ENCODE assay signal across 8 cellular contexts in genomic region chr11:125941606-125942275, GRCh38. TPM values are rescaled to one million over a fixed set of nuclear protein-coding genes. Genes with fewer than 3 reads are reported as not detected.
DNase-seq lines count a peak whose midpoint lies in the region; ATAC-seq and TF ChIP-seq lines count a peak whose summit lies in the region.

No MANE protein-coding gene starts in this region.

- DNase-seq in COLO668 (lab: John Stamatoyannopoulos, UW; ENCODE audit: unreplicated experiment): peak; percentile 88
- DNase-seq in H9: peak; percentile 91
- DNase-seq in NCI-H524 (lab: John Stamatoyannopoulos, UW): peak; percentile 91 to 93
- peak; percentile 69 for DNase-seq in activated CD8-positive, alpha-beta memory T cell treated with anti-CD3 and anti-CD28 coated beads, Interleukin-2, amount 50 U/mL, for 48 hours
- peak; percentile 31 for DNase-seq in fibroblast of mammary gland (ENCODE audit: low read depth)
- no peak for DNase-seq in osteocyte (ENCODE audit: extremely low spot score, unreplicated experiment)
- no peak for DNase-seq in epidermal melanocyte (ENCODE audit: insufficient read length, low spot score)

- H2AK5ac ChIP-seq in H9 (ENCODE audit: insufficient read length, low read length): no peak overlapping the region

- no peak overlapping the region for H4K8ac ChIP-seq in H9 (replicated peaks; ENCODE audit: insufficient read length, low read depth, low read length)

- H3K4ac ChIP-seq in H9 (ENCODE audit: low read depth, low read length): no peak overlapping the region

- no peaks in the 10 kb centered on the region for H3K23me2 ChIP-seq in H9 (ENCODE audit: insufficient read length, low read depth, low read length, poor library complexity, severe bottlenecking)

- no CpG with 5 or more reads among the region's 15 CpGs for WGBS in H9 (ENCODE audit: extremely low coverage, insufficient read length, low lambda C conversion rate)

- no peak overlapping the region for H2AFZ ChIP-seq in H9 (ENCODE audit: low read length)

- no peak overlapping the region for H3K23ac ChIP-seq in H9 (ENCODE audit: insufficient read length, low read depth, low read length)

- H3K27ac Mint-ChIP-seq in H9 (peak overlapping the region in 1 of 3 experiments; percentile 80; a peak in 4 of 7 replicates), osteocyte (ENCODE audit: unreplicated experiment) (no peak overlapping the region)

- H3K56ac ChIP-seq in H9 (ENCODE audit: insufficient read length, low read depth, low read length): no peak overlapping the region

- peaks cover 3% of the 10 kb centered on the region; the same call in 1 of the 2 replicates for H3K4me1 ChIP-seq in H9 (ENCODE audit: insufficient read depth, low read length)

- H3K9ac ChIP-seq in H9 (ENCODE audit: extremely low read depth, insufficient read length, low read length): no peak overlapping the region

- H3K27ac ChIP-seq in H9 (ENCODE audit: insufficient read length, low read depth, low read length): no peak overlapping the region

- H3K4me3 Mint-ChIP-seq in H9: no peak overlapping the region; a peak in 1 of 5 replicates
- no peak overlapping the region for H3K4me3 Mint-ChIP-seq in osteocyte (ENCODE audit: unreplicated experiment)

- no peak overlapping the region for H4K5ac ChIP-seq in H9 (ENCODE audit: insufficient read length, low read depth, low read length)

- no peak overlapping the region for H3K14ac ChIP-seq in H9 (ENCODE audit: insufficient read depth, low read length)

- H3K4me3 ChIP-seq in fibroblast of mammary gland (ENCODE audit: control insufficient read depth, low read depth, low read length): no peak overlapping the region

- H3K79me2 ChIP-seq in H9 (ENCODE audit: insufficient read depth, low read length): no peaks in the 10 kb centered on the region

- H3K36me3 Mint-ChIP-seq in H9 (ENCODE audit: insufficient read depth in 1 of 3, low read depth in 3 of 3) (no peaks in the 10 kb centered on the region; a peak in 1 of 7 replicates), osteocyte (ENCODE audit: unreplicated experiment) (no peaks in the 10 kb centered on the region)

- H3K9me3 Mint-ChIP-seq in H9 (no peaks in the 10 kb centered on the region), osteocyte (ENCODE audit: unreplicated experiment) (no peaks in the 10 kb centered on the region)

- TF ChIP-seq CTCF in H9 (conservative IDR thresholded peaks at IDR 0.05): peak; percentile 90
- peak; percentile 71 for TF ChIP-seq CTCF in fibroblast of mammary gland (conservative IDR thresholded peaks at IDR 0.05; ENCODE audit: control insufficient read depth, insufficient read depth, low read depth, low read length)
- peak; percentile 71 for TF ChIP-seq CTCF in osteocyte (IDR thresholded peaks at IDR 0.05)

- no peaks in the 10 kb centered on the region for H3K79me1 ChIP-seq in H9 (ENCODE audit: insufficient read depth, low read depth, low read length, poor library complexity, severe bottlenecking)

- no peak overlapping the region for H2BK120ac ChIP-seq in H9 (ENCODE audit: low read depth, low read length, poor library complexity, severe bottlenecking)

- H3K27me3 Mint-ChIP-seq in H9 (ENCODE audit: low read depth) (no peaks in the 10 kb centered on the region), osteocyte (ENCODE audit: unreplicated experiment) (peaks cover 23% of the 10 kb centered on the region)

- H3K4me1 Mint-ChIP-seq in H9 (peaks cover 19 to 27% of the 10 kb centered on the region in 2 experiments), osteocyte (ENCODE audit: unreplicated experiment) (peaks cover 4% of the 10 kb centered on the region)

- H3K9me3 ChIP-seq in H9 (ENCODE audit: control insufficient read depth, low read depth, low read length): no peaks in the 10 kb centered on the region

- no peak overlapping the region for H2BK12ac ChIP-seq in H9 (ENCODE audit: insufficient read length, low read depth, low read length)

- H2BK20ac ChIP-seq in H9 (ENCODE audit: low read depth, low read length, poor library complexity, severe bottlenecking): no peak overlapping the region

- no peak for ATAC-seq in HG02610 (IDR thresholded peaks at IDR 0.05; ENCODE audit: unreplicated experiment)

- H3K18ac ChIP-seq in H9 (ENCODE audit: insufficient read length, low read depth, low read length): peak overlapping the region; percentile 83

- H3K27me3 ChIP-seq in H9 (ENCODE audit: insufficient read depth, low read length): no peaks in the 10 kb centered on the region

- no peak overlapping the region for H3K4me2 ChIP-seq in H9 (ENCODE audit: insufficient read depth, insufficient read length, low read length)

- no peak overlapping the region for H4K91ac ChIP-seq in H9 (ENCODE audit: insufficient read length, low read depth, low read length)

- no peak overlapping the region for H2BK15ac ChIP-seq in H9 (ENCODE audit: low read depth, low read length)

- H2BK5ac ChIP-seq in H9 (ENCODE audit: insufficient read length, low read length): no peak overlapping the region

- no peak overlapping the region for H3T11ph ChIP-seq in H9 (ENCODE audit: low read length)

- H4K20me1 ChIP-seq in H9 (ENCODE audit: control insufficient read depth, insufficient read depth, insufficient read length): no peaks in the 10 kb centered on the region

RNA-seq across cellular contexts. Expression of gene VSIG10L2, which starts 4.1 kb away (rescaled TPM):
- total RNA-seq in H9 (2021): not detected in 2 replicates
- total RNA-seq in osteocyte: not detected in 2 replicates

RNA-seq across cellular contexts. Expression of gene DDX25, which starts 37.4 kb away (rescaled TPM):
- total RNA-seq in H9 (2021): 6.9 and 7.4 TPM in 2 replicates
- total RNA-seq in osteocyte: not detected in 2 replicates

RNA-seq across cellular contexts. Expression of gene PUS3, which starts 38.7 kb away (rescaled TPM):
- total RNA-seq in H9 (2021) (20.0 and 26.9 TPM in 2 replicates), osteocyte (10.5 and 14.6 TPM in 2 replicates)

RNA-seq across cellular contexts. Expression of gene HYLS1, which starts 54.3 kb away (rescaled TPM):
- total RNA-seq in H9 (2021) (8.0 and 8.6 TPM in 2 replicates), osteocyte (4.5 and 5.1 TPM in 2 replicates)

Comparison
In these comparisons a context has a peak if more than half of its experiments do, and no peak if none do; other contexts are left out.
1. DNase-seq: peak in COLO668 (single experiment), H9 (single experiment), NCI-H524 (2 of 2), activated CD8-positive, alpha-beta memory T cell treated with anti-CD3 and anti-CD28 coated beads, Interleukin-2, amount 50 U/mL, for 48 hours (single experiment) and fibroblast of mammary gland (single experiment); none in osteocyte (single experiment) and epidermal melanocyte (single experiment).
2. Peak in every context shown above with its lines, with median percentiles within 50 percentile points of each other: CTCF ChIP-seq.